10 cellular contexts compared by ENCODE assay signal in the genomic region with DNA sequence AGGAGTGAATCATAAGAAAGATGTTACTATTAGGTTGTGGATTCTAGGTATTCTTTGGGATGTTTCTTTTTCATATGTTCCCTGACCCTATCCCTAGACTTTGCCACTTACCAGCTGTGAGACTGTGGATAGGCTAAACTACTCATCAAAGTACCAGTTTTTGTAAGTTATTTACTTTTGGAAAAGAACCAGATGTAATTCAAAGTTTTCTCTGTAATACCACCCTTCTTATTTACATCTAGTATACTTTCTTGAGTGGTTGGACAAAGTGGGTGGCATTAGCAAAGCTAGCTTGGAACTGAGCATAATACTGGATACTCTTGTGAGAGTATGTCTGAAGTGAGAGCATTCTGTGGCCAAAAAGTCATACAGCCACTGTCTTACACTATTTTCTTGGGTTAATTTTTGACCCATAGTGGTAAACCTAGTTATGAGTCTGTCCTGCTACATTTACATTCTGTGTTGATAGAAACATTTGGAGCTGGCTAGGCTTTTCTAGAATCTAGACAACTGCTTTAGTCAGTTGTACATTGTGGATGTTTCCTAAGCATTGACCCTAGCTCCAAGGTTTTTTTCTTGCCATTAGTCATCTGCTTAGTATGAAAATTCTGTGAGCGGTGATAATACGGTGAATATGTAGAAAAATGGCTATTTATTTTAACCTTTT. TPM values are rescaled to one million over a fixed set of nuclear protein-coding genes. Genes with fewer than 3 reads are reported as not detected.
A peak's percentile ranks its signal among the peaks of the same experiment; 100 is the strongest.
DNase-seq lines count a peak whose midpoint lies in the region; ATAC-seq, FAIRE-seq and TF ChIP-seq lines count a peak whose summit lies in the region.
"Had no signal": no experiment of that assay in that cellular context is flagged by ENCODE, and none has a peak within 500 bp of the region (broad histone marks: within the 10 kb centered on the region; RNA-seq: fewer than 3 reads in every experiment).

No MANE protein-coding gene starts in this region.

- WGBS in small intestine, 3 donors, result 70 to 92% (median 89%) methylated on average over 2 of the region's 2 CpGs

- no peak for TF ChIP-seq CTCF in coronary artery (IDR thresholded peaks at IDR 0.05)
- no peak for TF ChIP-seq CTCF in type B pancreatic cell (conservative IDR thresholded peaks at IDR 0.05)

- peak overlapping the region; percentile 37 for H3K4me3 ChIP-seq in coronary artery
- no peak overlapping the region for H3K4me3 ChIP-seq in small intestine (ENCODE audit: low read depth in 1 of 2, low read length in 2 of 2)
- H3K4me3 ChIP-seq: lung had no signal

- H3K27me3 Mint-ChIP-seq in activated naive CD4-positive, alpha-beta T cell treated with anti-CD3 and anti-CD28 coated beads, Interleukin-2, amount 10 ng/mL, durations not matched to agents 7 days and 5 days, result no peaks in the 10 kb centered on the region
- H3K27me3 Mint-ChIP-seq in type B pancreatic cell, result no peaks in the 10 kb centered on the region
- H3K27me3 Mint-ChIP-seq: central memory CD8-positive, alpha-beta T cell had no signal

- H3K9me3 Mint-ChIP-seq in activated naive CD4-positive, alpha-beta T cell treated with anti-CD3 and anti-CD28 coated beads, Interleukin-2, amount 50 U/mL, for 72 hours, result no peaks in the 10 kb centered on the region
- H3K9me3 Mint-ChIP-seq in activated naive CD4-positive, alpha-beta T cell treated with anti-CD3 and anti-CD28 coated beads, Interleukin-2, amount 10 ng/mL, durations not matched to agents 7 days and 5 days, result no peaks in the 10 kb centered on the region
- H3K9me3 Mint-ChIP-seq in type B pancreatic cell, result no peaks in the 10 kb centered on the region
- H3K9me3 Mint-ChIP-seq: central memory CD8-positive, alpha-beta T cell had no signal

- H3K27me3 ChIP-seq in small intestine (ENCODE audit: control insufficient read depth in 2 of 2, insufficient read depth in 2 of 2, low read length in 2 of 2), result no peaks in the 10 kb centered on the region

- FAIRE-seq in small intestine (lab: Jason Lieb, UNC), result no peak

- H3K9me3 ChIP-seq in small intestine (ENCODE audit: control insufficient read depth, low read depth), result no peaks in the 10 kb centered on the region

- CTCF ChIA-PET in activated naive CD4-positive, alpha-beta T cell treated with anti-CD3 and anti-CD28 coated beads, Interleukin-2, amount 10 ng/mL, durations not matched to agents 7 days and 5 days (lab: Charles Lee), result interaction anchor here (0.6 kb wide), 1 partner anchor 95 kb away, joined by 3 read pairs; no protein-coding TSS in a partner anchor

- no peaks in the 10 kb centered on the region for H3K36me3 ChIP-seq in small intestine (ENCODE audit: control insufficient read depth in 2 of 2, insufficient read depth in 2 of 2, low read length in 2 of 2)

- peak overlapping the region in 1 of 2 donors; percentile 49 for H3K27ac Mint-ChIP-seq in activated naive CD4-positive, alpha-beta T cell treated with anti-CD3 and anti-CD28 coated beads, Interleukin-2, amount 50 U/mL, for 72 hours
- H3K27ac Mint-ChIP-seq in activated naive CD4-positive, alpha-beta T cell treated with anti-CD3 and anti-CD28 coated beads, Interleukin-2, amount 10 ng/mL, durations not matched to agents 7 days and 5 days, result no peak overlapping the region
- H3K27ac Mint-ChIP-seq in type B pancreatic cell, result peak overlapping the region; percentile 1

- DNase-seq in activated naive CD4-positive, alpha-beta T cell treated with anti-CD3 and anti-CD28 coated beads, Interleukin-2, amount 50 U/mL, for 72 hours (ENCODE audit: low spot score in 2 of 2), result no peak
- no peak for DNase-seq in activated naive CD4-positive, alpha-beta T cell treated with anti-CD3 and anti-CD28 coated beads, Interleukin-2, amount 10 ng/mL, durations not matched to agents 7 days and 5 days
- DNase-seq in coronary artery (ENCODE audit: low spot score), result no peak
- DNase-seq in type B pancreatic cell (ENCODE audit: extremely low spot score, unreplicated experiment), result no peak
- no peak for DNase-seq in NCI-H146 (lab: John Stamatoyannopoulos, UW)
- no peak for DNase-seq in NCI-H524 (lab: John Stamatoyannopoulos, UW)
- no peak for DNase-seq in small intestine

- peaks cover 0 to 10% of the 10 kb centered on the region in 2 donors for H3K4me1 ChIP-seq in small intestine (ENCODE audit: control insufficient read depth in 2 of 2, insufficient read depth in 1 of 2, low read depth in 1 of 2, low read length in 1 of 2)

- H3K36me3 Mint-ChIP-seq in activated naive CD4-positive, alpha-beta T cell treated with anti-CD3 and anti-CD28 coated beads, Interleukin-2, amount 50 U/mL, for 72 hours, result peaks cover 0 to 5% of the 10 kb centered on the region in 2 donors
- peaks cover 1% of the 10 kb centered on the region for H3K36me3 Mint-ChIP-seq in activated naive CD4-positive, alpha-beta T cell treated with anti-CD3 and anti-CD28 coated beads, Interleukin-2, amount 10 ng/mL, durations not matched to agents 7 days and 5 days
- peaks cover 3% of the 10 kb centered on the region for H3K36me3 Mint-ChIP-seq in type B pancreatic cell

- no peak overlapping the region for H3K4me3 Mint-ChIP-seq in activated naive CD4-positive, alpha-beta T cell treated with anti-CD3 and anti-CD28 coated beads, Interleukin-2, amount 10 ng/mL, durations not matched to agents 7 days and 5 days
- no peak overlapping the region for H3K4me3 Mint-ChIP-seq in type B pancreatic cell
- H3K4me3 Mint-ChIP-seq: central memory CD8-positive, alpha-beta T cell had no signal

- H3K4me1 Mint-ChIP-seq in activated naive CD4-positive, alpha-beta T cell treated with anti-CD3 and anti-CD28 coated beads, Interleukin-2, amount 10 ng/mL, durations not matched to agents 7 days and 5 days, result peaks cover 15% of the 10 kb centered on the region
- no peaks in the 10 kb centered on the region for H3K4me1 Mint-ChIP-seq in type B pancreatic cell (ENCODE audit: unreplicated experiment)

- H3K27ac ChIP-seq in coronary artery (no peak overlapping the region), small intestine (ENCODE audit: low read depth in 1 of 2, low read length in 1 of 2) (no peak overlapping the region)

- ATAC-seq in activated naive CD4-positive, alpha-beta T cell treated with anti-CD3 and anti-CD28 coated beads, Interleukin-2, amount 50 U/mL, for 72 hours, result peak; percentile 50 to 73
- peak; percentile 94 for ATAC-seq in HG03108 (IDR thresholded peaks at IDR 0.05; ENCODE audit: unreplicated experiment)

RNA-seq across cellular contexts. Expression of gene KDM6A, which starts 41.7 kb away (rescaled TPM):
- total RNA-seq in activated naive CD4-positive, alpha-beta T cell treated with anti-CD3 and anti-CD28 coated beads, Interleukin-2, amount 50 U/mL, for 72 hours, result 10 to 100 TPM; 20.1 to 24.8 TPM
- 35.2 and 38.1 TPM in 2 replicates for total RNA-seq in type B pancreatic cell (ENCODE audit: low replicate concordance)
- 10 to 100 TPM in 2 of 3 donors, 1 to 10 TPM in 1; 9.5 to 16.8 (median 12.1) TPM for polyA plus RNA-seq in small intestine
